ENCODE assay signal across 12 cellular contexts in genomic region chr3:115624029-115624645, GRCh38. TPM values are rescaled to one million over a fixed set of nuclear protein-coding genes. Genes with fewer than 3 reads are reported as not detected.
DNase-seq lines count a peak whose midpoint lies in the region; ATAC-seq and TF ChIP-seq lines count a peak whose summit lies in the region.
"Had no signal": no experiment of that assay in that cellular context is flagged by ENCODE, and none has a peak within 500 bp of the region (broad histone marks: within the 10 kb centered on the region; RNA-seq: fewer than 3 reads in every experiment).

No MANE protein-coding gene starts in this region.

- H3K27me3 ChIP-seq in NT2/D1 (ENCODE audit: insufficient read depth, insufficient read length) = peaks cover 3% of the 10 kb centered on the region
- H3K27me3 ChIP-seq in psoas muscle (ENCODE audit: insufficient read depth in 3 of 3, low read length in 2 of 3) = peaks cover 2 to 26% (median 4%) of the 10 kb centered on the region in 3 donors

- ATAC-seq in psoas muscle (no peak), GM19351 (IDR thresholded peaks at IDR 0.05; ENCODE audit: unreplicated experiment) (no peak)
- ATAC-seq: K562 had no signal

- H3K4me3 ChIP-seq in NT2/D1 (ENCODE audit: insufficient read length, low read depth) (peak overlapping the region; percentile 54), fibroblast of mammary gland (ENCODE audit: control insufficient read depth, low read depth, low read length) (peak overlapping the region; percentile 55), psoas muscle (peak overlapping the region; percentile 53)
- H3K4me3 ChIP-seq: K562 had no signal

- intact Hi-C loops in psoas muscle (cut with DNase I) = no loop called here

- DNase-seq in DMS53 (lab: John Stamatoyannopoulos, UW) (peak; percentile 20), DMS53 treated with DMSO at 0.1 percent for 48 hours (lab: John Stamatoyannopoulos, UW; ENCODE audit: unreplicated experiment) (no peak), NT2/D1 (ENCODE audit: low read depth, low spot score) (no peak), fibroblast of mammary gland (ENCODE audit: low read depth) (peak; percentile 1), psoas muscle (no peak), putamen (ENCODE audit: low spot score) (no peak), ACHN (no peak)
- DNase-seq: 8988T; activated CD8-positive, alpha-beta memory T cell treated with anti-CD3 and anti-CD28 coated beads for 24 hours; T-helper 1 cell had no signal

- in situ Hi-C loops in ACHN (cut with HindIII; ENCODE audit: low pct_ligation_motif_present, low pct_unique_long_range_greater_than_20kb, low sequenced_read_pairs) = no loop called here

- H3K9me3 ChIP-seq in NT2/D1 (ENCODE audit: insufficient read depth, low read length) (no peaks in the 10 kb centered on the region), psoas muscle (no peaks in the 10 kb centered on the region)

- 19 to 20% (median 19%) methylated on average over 10 of the region's 10 CpGs for WGBS in psoas muscle, 3 donors

- no peak overlapping the region for H3K27ac ChIP-seq in psoas muscle

- peaks cover 3% of the 10 kb centered on the region for H3K4me1 ChIP-seq in NT2/D1 (ENCODE audit: insufficient read depth, insufficient read length)
- H3K4me1 ChIP-seq in psoas muscle = peaks cover 5% of the 10 kb centered on the region

- H3K9ac ChIP-seq in NT2/D1 (ENCODE audit: insufficient read length, low read depth) = peak overlapping the region; percentile 46

- TF ChIP-seq CTCF in fibroblast of mammary gland (conservative IDR thresholded peaks at IDR 0.05; ENCODE audit: control insufficient read depth, insufficient read depth, low read depth, low read length) (no peak), psoas muscle (IDR thresholded peaks at IDR 0.05) (no peak)

- no peaks in the 10 kb centered on the region for H3K36me3 ChIP-seq in NT2/D1 (ENCODE audit: insufficient read depth, insufficient read length, low read length)
- H3K36me3 ChIP-seq in psoas muscle (ENCODE audit: insufficient read depth in 1 of 2, low read depth in 1 of 2) = no peaks in the 10 kb centered on the region

RNA-seq across cellular contexts. Expression of gene GAP43, which starts 0.8 kb away (rescaled TPM):
- under 1 TPM in 2 of 4 donors, not detected in 2; 0.36 to 0.56 TPM for total RNA-seq in psoas muscle
- under 1 TPM; 0.05 to 0.35 (median 0.24) TPM for polyA plus RNA-seq in psoas muscle

Comparison
In these comparisons a context has a peak if more than half of its experiments do, and no peak if none do; other contexts are left out.
1. DNase-seq: peak in DMS53 (single experiment) and fibroblast of mammary gland (single experiment); none in DMS53 treated with DMSO at 0.1 percent for 48 hours (single experiment), NT2/D1 (single experiment), psoas muscle (0 of 2), putamen (single experiment) and ACHN (single experiment).
2. Peak in every context shown above with its lines, with median percentiles within 50 percentile points of each other: H3K4me3 ChIP-seq.